ENCODE assay signal across 8 cellular contexts in genomic region chr10:132684164-132684891, GRCh38.
DNase-seq lines count a peak whose midpoint lies in the region; ATAC-seq and TF ChIP-seq lines count a peak whose summit lies in the region.

No MANE protein-coding gene starts in this region.

- H3K36me3 Mint-ChIP-seq in CD8-positive, alpha-beta T cell: peaks cover 5% of the 10 kb centered on the region
- peaks cover 24% of the 10 kb centered on the region; the same call in 1 of the 2 replicates for H3K36me3 Mint-ChIP-seq in HFFc6 (ENCODE audit: low read depth)
- H3K36me3 Mint-ChIP-seq in T-helper 1 cell treated with Interleukin-12 subunit alpha and Interleukin-12 subunit beta and Interleukin-4 antibody, amounts not matched to agents 30 μg/mL and 1 μg/mL, for 36 hours (ENCODE audit: low read depth): peaks cover 3% of the 10 kb centered on the region

- ATAC-seq in CD8-positive, alpha-beta T cell: peak; percentile 88

- H3K4me3 ChIP-seq in CD8-positive, alpha-beta T cell (ENCODE audit: low read depth, low read length): no peak overlapping the region

- no peaks in the 10 kb centered on the region for H3K27me3 Mint-ChIP-seq in CD8-positive, alpha-beta T cell (ENCODE audit: low read depth)
- H3K27me3 Mint-ChIP-seq in HFFc6 (ENCODE audit: insufficient read depth): peaks cover 1% of the 10 kb centered on the region; the same call in 1 of the 2 replicates
- H3K27me3 Mint-ChIP-seq in T-helper 1 cell treated with Interleukin-12 subunit alpha and Interleukin-12 subunit beta and Interleukin-4 antibody, amounts not matched to agents 30 μg/mL and 1 μg/mL, for 36 hours (ENCODE audit: low read depth): no peaks in the 10 kb centered on the region

- intact Hi-C loops in CD8-positive, alpha-beta T cell (cut with DNase I, micrococcal nuclease): no loop called here

- DNase-seq in CD8-positive, alpha-beta T cell: peak in 6 of 7 experiments; percentile 8 to 59 (median 34)
- DNase-seq in HFFc6 (peak; percentile 50), dermis blood vessel endothelial cell (peak; percentile 25), DMS79 treated with DMSO at 0.1 percent for 48 hours (lab: John Stamatoyannopoulos, UW) (no peak), GM13976 (ENCODE audit: low spot score) (no peak), COR-L47 (lab: John Stamatoyannopoulos, UW) (no peak)
- peak; percentile 25 to 37 for DNase-seq in stimulated activated CD4-positive, alpha-beta T cell treated with anti-CD3 and anti-CD28 coated beads, Interleukin-2, amount 100 ng/mL, for 24 hours

- peak overlapping the region; percentile 15 for H3K4me3 Mint-ChIP-seq in CD8-positive, alpha-beta T cell
- peak overlapping the region; percentile 47 for H3K4me3 Mint-ChIP-seq in HFFc6
- H3K4me3 Mint-ChIP-seq in T-helper 1 cell treated with Interleukin-12 subunit alpha and Interleukin-12 subunit beta and Interleukin-4 antibody, amounts not matched to agents 30 μg/mL and 1 μg/mL, for 36 hours: peak overlapping the region; percentile 5

- in situ Hi-C loops in GM13976 (cut with MboI; ENCODE audit: low sequenced_read_pairs, unreplicated experiment): no loop called here

- no peaks in the 10 kb centered on the region for H3K36me3 ChIP-seq in CD8-positive, alpha-beta T cell (ENCODE audit: insufficient read depth, low read length)

- CTCF ChIA-PET in CD8-positive, alpha-beta T cell (lab: Charles Lee): interaction anchor here (1.6 to 2.2 kb wide), 2 partner anchors 10 to 30 kb away, joined by 4 to 5 read pairs; no protein-coding TSS in a partner anchor

- no peak for TF ChIP-seq CTCF in CD8-positive, alpha-beta T cell (IDR thresholded peaks at IDR 0.05)
- no peak for TF ChIP-seq CTCF in HFFc6 (IDR thresholded peaks at IDR 0.05)
- TF ChIP-seq CTCF in GM13976 (IDR thresholded peaks at IDR 0.05; ENCODE audit: borderline replicate concordance, control extremely low read depth, extremely low read depth, insufficient read depth, missing control alignments): no peak

- peaks cover 22% of the 10 kb centered on the region for H3K4me1 ChIP-seq in CD8-positive, alpha-beta T cell (ENCODE audit: insufficient read depth, low read length)

- POLR2A ChIA-PET in CD8-positive, alpha-beta T cell (lab: Charles Lee): no interaction called here

- H3K27me3 ChIP-seq in CD8-positive, alpha-beta T cell (ENCODE audit: insufficient read depth, low read length): no peaks in the 10 kb centered on the region

- no peaks in the 10 kb centered on the region for H3K9me3 ChIP-seq in CD8-positive, alpha-beta T cell (ENCODE audit: low read length)

- peak overlapping the region; percentile 56 for H3K27ac Mint-ChIP-seq in CD8-positive, alpha-beta T cell
- peak overlapping the region; percentile 77 for H3K27ac Mint-ChIP-seq in HFFc6
- H3K27ac Mint-ChIP-seq in T-helper 1 cell treated with Interleukin-12 subunit alpha and Interleukin-12 subunit beta and Interleukin-4 antibody, amounts not matched to agents 30 μg/mL and 1 μg/mL, for 36 hours: peak overlapping the region; percentile 75

- no peaks in the 10 kb centered on the region for H3K9me3 Mint-ChIP-seq in CD8-positive, alpha-beta T cell
- no peaks in the 10 kb centered on the region for H3K9me3 Mint-ChIP-seq in HFFc6
- no peaks in the 10 kb centered on the region for H3K9me3 Mint-ChIP-seq in T-helper 1 cell treated with Interleukin-12 subunit alpha and Interleukin-12 subunit beta and Interleukin-4 antibody, amounts not matched to agents 30 μg/mL and 1 μg/mL, for 36 hours

- peaks cover 32% of the 10 kb centered on the region for H3K4me1 Mint-ChIP-seq in CD8-positive, alpha-beta T cell (ENCODE audit: low read depth)
- H3K4me1 Mint-ChIP-seq in HFFc6 (ENCODE audit: low read depth): peaks cover 21% of the 10 kb centered on the region
- H3K4me1 Mint-ChIP-seq in T-helper 1 cell treated with Interleukin-12 subunit alpha and Interleukin-12 subunit beta and Interleukin-4 antibody, amounts not matched to agents 30 μg/mL and 1 μg/mL, for 36 hours (ENCODE audit: low read depth): peaks cover 11% of the 10 kb centered on the region

- no peak overlapping the region for H3K27ac ChIP-seq in CD8-positive, alpha-beta T cell (ENCODE audit: low read depth, low read length)

Comparison
In these comparisons a context has a peak if more than half of its experiments do, and no peak if none do; other contexts are left out.
1. DNase-seq: peak in CD8-positive, alpha-beta T cell (6 of 7), HFFc6 (single experiment), dermis blood vessel endothelial cell (single experiment) and stimulated activated CD4-positive, alpha-beta T cell treated with anti-CD3 and anti-CD28 coated beads, Interleukin-2, amount 100 ng/mL, for 24 hours (2 of 2); none in DMS79 treated with DMSO at 0.1 percent for 48 hours (single experiment), GM13976 (single experiment) and COR-L47 (single experiment).
2. Peak in every context shown above with its lines, with median percentiles within 50 percentile points of each other: H3K27ac Mint-ChIP-seq and H3K4me3 Mint-ChIP-seq.